In genomic region chr1:31701137-31701736, GRCh38 we compare ENCODE assay signal across 1 cellular context.
TF ChIP-seq lines count a peak whose summit lies in the region.

No MANE protein-coding gene starts in this region.

TF ChIP-seq in HepG2, 621 proteins besides CTCF, POLR2A, EP300 and RAD21 (continued from another document):
- no peak for TF ChIP-seq ZNF407 (CRISPR knock-in tag; IDR thresholded peaks at IDR 0.05; ENCODE audit: not compliant biosample characterization)
TF ChIP-seq in HepG2: peak in this region for 194.
